ENCODE assay signal across 29 cellular contexts in the genomic region with DNA sequence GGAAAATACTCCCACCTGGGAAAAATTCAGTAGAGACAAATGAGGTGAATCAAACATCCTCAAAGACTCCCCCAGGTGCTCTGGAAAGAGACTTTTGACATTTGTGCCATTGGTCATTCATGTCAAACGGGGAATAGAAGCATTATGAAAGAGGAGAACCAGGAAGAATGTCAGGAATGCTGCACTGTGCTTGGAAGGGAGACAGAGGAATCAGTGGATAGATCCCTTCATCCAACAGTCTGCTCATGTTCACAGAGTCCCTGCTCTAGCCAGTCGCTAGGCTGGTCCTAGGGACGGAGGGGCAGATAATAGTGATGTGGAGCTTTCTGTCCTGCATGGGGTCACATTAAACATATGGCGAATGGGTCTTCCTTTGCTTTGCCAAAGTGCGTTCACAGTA.
"Had no signal": no experiment of that assay in that cellular context is flagged by ENCODE, and none has a peak within 500 bp of the region (broad histone marks: within the 10 kb centered on the region; RNA-seq: fewer than 3 reads in every experiment).

No MANE protein-coding gene starts in this region.

- H3K9me3 Mint-ChIP-seq: activated CD4-positive, alpha-beta memory T cell treated with anti-CD3 and anti-CD28 coated beads for 36 hours; dendritic cell treated with granulocyte-macrophage colony-stimulating factor and Interleukin-4, amounts not matched to agents 40 ng/mL and 50 ng/mL, for 4 days had no signal

- H3K27me3 ChIP-seq: breast epithelium, testis, transverse colon had no signal

- H3K27ac Mint-ChIP-seq: activated CD4-positive, alpha-beta memory T cell treated with anti-CD3 and anti-CD28 coated beads for 36 hours; activated CD4-positive, alpha-beta T cell treated with anti-CD3 and anti-CD28 coated beads, Interleukin-2, amount 10 ng/mL, durations not matched to agents 24 days and 14 days; activated naive CD8-positive, alpha-beta T cell treated with anti-CD3 and anti-CD28 coated beads, Interleukin-2, amount 50 U/mL, for 24 hours; activated T-helper 1 cell treated with anti-CD3 and anti-CD28 coated beads, Interleukin-12 subunit alpha, Interleukin-12 subunit beta, Interleukin-2, Interleukin-4 antibody, amounts not matched to agents 30 ng/mL and 10 ng/mL and 1 ng/mL, durations not matched to agents 14 hours and 24 hours and 36 hours; dendritic cell treated with granulocyte-macrophage colony-stimulating factor and Interleukin-4, amounts not matched to agents 40 ng/mL and 50 ng/mL, for 4 days; nephron progenitor cell; T-helper 1 cell treated with Interleukin-12 subunit alpha and Interleukin-12 subunit beta and Interleukin-4 antibody, amounts not matched to agents 30 μg/mL and 1 μg/mL, for 36 hours had no signal

- H3K27ac ChIP-seq: breast epithelium, epithelial cell of prostate, parathyroid adenoma, psoas muscle, testis, transverse colon, WERI-Rb-1 had no signal

- H3K36me3 Mint-ChIP-seq: activated CD4-positive, alpha-beta memory T cell treated with anti-CD3 and anti-CD28 coated beads for 36 hours; naive B cell had no signal

- H3K36me3 ChIP-seq: breast epithelium, transverse colon, WERI-Rb-1 had no signal

- H3K9me3 ChIP-seq: breast epithelium, psoas muscle, testis, transverse colon had no signal

- H2AFZ ChIP-seq: parathyroid adenoma had no signal

- H3K9ac ChIP-seq: parathyroid adenoma had no signal

- H3K4me3 Mint-ChIP-seq: activated CD4-positive, alpha-beta memory T cell treated with anti-CD3 and anti-CD28 coated beads for 36 hours; activated CD4-positive, alpha-beta T cell treated with anti-CD3 and anti-CD28 coated beads, Interleukin-2, amount 10 ng/mL, durations not matched to agents 24 days and 14 days; activated naive CD8-positive, alpha-beta T cell treated with anti-CD3 and anti-CD28 coated beads, Interleukin-2, amount 50 U/mL, for 24 hours; activated T-helper 1 cell treated with anti-CD3 and anti-CD28 coated beads, Interleukin-12 subunit alpha, Interleukin-12 subunit beta, Interleukin-2, Interleukin-4 antibody, amounts not matched to agents 30 ng/mL and 10 ng/mL and 1 ng/mL, durations not matched to agents 14 hours and 24 hours and 36 hours; dendritic cell treated with granulocyte-macrophage colony-stimulating factor and Interleukin-4, amounts not matched to agents 40 ng/mL and 50 ng/mL, for 4 days; naive B cell; nephron progenitor cell; T-helper 1 cell treated with Interleukin-12 subunit alpha and Interleukin-12 subunit beta and Interleukin-4 antibody, amounts not matched to agents 30 μg/mL and 1 μg/mL, for 36 hours had no signal

- DNase-seq: activated CD4-positive, alpha-beta memory T cell treated with anti-CD3 and anti-CD28 coated beads for 36 hours; activated CD4-positive, alpha-beta T cell treated with anti-CD3 and anti-CD28 coated beads, Interleukin-2, amount 10 ng/mL, durations not matched to agents 24 days and 14 days; activated CD4-positive, CD25-positive, alpha-beta regulatory T cell treated with anti-CD3 and anti-CD28 coated beads, Interleukin-2, amount 50 U/mL, for 72 hours; activated CD8-positive, alpha-beta memory T cell treated with anti-CD3 and anti-CD28 coated beads, Interleukin-2, amount 50 U/mL, for 4 hours; activated gamma-delta T cell; activated naive CD4-positive, alpha-beta T cell treated with anti-CD3 and anti-CD28 coated beads, Interleukin-2, amount 50 U/mL, for 16 hours; activated naive CD8-positive, alpha-beta T cell treated with anti-CD3 and anti-CD28 coated beads, Interleukin-2, amount 50 U/mL, for 24 hours; activated T-cell treated with anti-CD3 and anti-CD28 coated beads, Interleukin-2, amount 50 U/mL, for 1 hour; amygdala; central memory CD4-positive, alpha-beta T cell; islet precursor cell; left cardiac atrium; mammary epithelial cell; naive B cell; nephron progenitor cell; nucleus accumbens; psoas muscle; stimulated activated CD4-positive, alpha-beta T cell treated with anti-CD3 and anti-CD28 coated beads, Interleukin-2, amount 100 ng/mL, for 48 hours; stimulated activated naive CD8-positive, alpha-beta T cell treated with anti-CD3 and anti-CD28 coated beads, Interleukin-15, Interleukin-2, amounts not matched to agents 100 U/mL and 50 U/mL, for 24 hours; T1000; testis; transverse colon; WERI-Rb-1 had no signal

- ATAC-seq: activated naive CD8-positive, alpha-beta T cell treated with anti-CD3 and anti-CD28 coated beads, Interleukin-2, amount 50 U/mL, for 24 hours; left cardiac atrium; psoas muscle; stimulated activated naive CD8-positive, alpha-beta T cell treated with anti-CD3 and anti-CD28 coated beads, Interleukin-15, Interleukin-2, amounts not matched to agents 100 U/mL and 50 U/mL, for 24 hours had no signal

- H3K4me1 ChIP-seq: breast epithelium, parathyroid adenoma, psoas muscle, testis, transverse colon had no signal

- H3K4me3 ChIP-seq: breast epithelium, psoas muscle, testis, transverse colon had no signal

- H3K27me3 Mint-ChIP-seq: activated CD4-positive, alpha-beta memory T cell treated with anti-CD3 and anti-CD28 coated beads for 36 hours; activated CD4-positive, alpha-beta T cell treated with anti-CD3 and anti-CD28 coated beads, Interleukin-2, amount 10 ng/mL, durations not matched to agents 24 days and 14 days; activated naive CD8-positive, alpha-beta T cell treated with anti-CD3 and anti-CD28 coated beads, Interleukin-2, amount 50 U/mL, for 24 hours; naive B cell had no signal
